ENCODE assay signal across 11 cellular contexts in the genomic region with DNA sequence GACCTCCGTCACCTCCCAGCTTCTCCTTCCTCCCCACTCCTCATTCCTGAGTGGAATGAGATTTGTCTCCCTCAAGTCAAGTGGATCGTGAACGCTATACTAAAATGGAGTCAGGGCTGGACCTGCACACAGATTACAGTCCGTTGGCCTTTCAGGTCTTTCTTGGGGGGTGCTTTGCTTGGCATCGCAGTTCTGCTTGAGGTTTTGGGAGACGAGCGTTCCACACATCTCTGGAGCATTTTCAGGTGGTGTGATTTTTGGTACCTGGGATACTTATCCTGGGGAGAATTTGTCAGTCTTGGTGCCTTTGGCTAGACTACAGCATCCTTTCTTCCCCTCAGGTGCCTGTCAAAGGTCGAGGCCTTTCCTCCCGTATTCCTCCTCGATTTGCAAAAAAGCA.
"Had no signal": no experiment of that assay in that cellular context is flagged by ENCODE, and none has a peak within 500 bp of the region (broad histone marks: within the 10 kb centered on the region; RNA-seq: fewer than 3 reads in every experiment).

No MANE protein-coding gene starts in this region.

- H3K9me3 ChIP-seq: gastroesophageal sphincter, heart right ventricle, sigmoid colon, SK-N-SH, thyroid gland had no signal

- H3K27me3 ChIP-seq: brain microvascular endothelial cell, gastroesophageal sphincter, heart right ventricle, sigmoid colon, thyroid gland had no signal

- DNase-seq: brain microvascular endothelial cell, cortex of kidney, sigmoid colon had no signal

- H3K4me1 ChIP-seq: thyroid gland had no signal

- H3K4me2 ChIP-seq: SK-N-SH had no signal

- H3K9me3 Mint-ChIP-seq: immature natural killer cell; natural killer cell treated with Interleukin-12 subunit alpha and Interleukin-12 subunit beta and Interleukin-15 and Interleukin-18, amount 100 ng/mL, for 72 hours; stimulated activated naive B cell treated with anti-CD40 and anti-IgM and Interleukin-4, amounts not matched to agents 10 μg/mL and 1 μg/mL and 100 μg/mL, for 72 hours; T-cell had no signal

- H3K4me3 ChIP-seq: gastroesophageal sphincter, heart right ventricle, sigmoid colon, thyroid gland had no signal

- ATAC-seq: gastroesophageal sphincter; heart right ventricle; natural killer cell treated with Interleukin-12 subunit alpha and Interleukin-12 subunit beta and Interleukin-15 and Interleukin-18, amount 100 ng/mL, for 72 hours had no signal

- H3K9me2 ChIP-seq: SK-N-SH had no signal

- H3K4me3 Mint-ChIP-seq: immature natural killer cell; natural killer cell treated with Interleukin-12 subunit alpha and Interleukin-12 subunit beta and Interleukin-15 and Interleukin-18, amount 100 ng/mL, for 72 hours; T-cell had no signal

- H3K27me3 Mint-ChIP-seq: natural killer cell treated with Interleukin-12 subunit alpha and Interleukin-12 subunit beta and Interleukin-15 and Interleukin-18, amount 100 ng/mL, for 72 hours; stimulated activated naive B cell treated with anti-CD40 and anti-IgM and Interleukin-4, amounts not matched to agents 10 μg/mL and 1 μg/mL and 100 μg/mL, for 72 hours; T-cell had no signal

- H3K27ac ChIP-seq: brain microvascular endothelial cell, sigmoid colon, thyroid gland had no signal
